In the genomic region with DNA sequence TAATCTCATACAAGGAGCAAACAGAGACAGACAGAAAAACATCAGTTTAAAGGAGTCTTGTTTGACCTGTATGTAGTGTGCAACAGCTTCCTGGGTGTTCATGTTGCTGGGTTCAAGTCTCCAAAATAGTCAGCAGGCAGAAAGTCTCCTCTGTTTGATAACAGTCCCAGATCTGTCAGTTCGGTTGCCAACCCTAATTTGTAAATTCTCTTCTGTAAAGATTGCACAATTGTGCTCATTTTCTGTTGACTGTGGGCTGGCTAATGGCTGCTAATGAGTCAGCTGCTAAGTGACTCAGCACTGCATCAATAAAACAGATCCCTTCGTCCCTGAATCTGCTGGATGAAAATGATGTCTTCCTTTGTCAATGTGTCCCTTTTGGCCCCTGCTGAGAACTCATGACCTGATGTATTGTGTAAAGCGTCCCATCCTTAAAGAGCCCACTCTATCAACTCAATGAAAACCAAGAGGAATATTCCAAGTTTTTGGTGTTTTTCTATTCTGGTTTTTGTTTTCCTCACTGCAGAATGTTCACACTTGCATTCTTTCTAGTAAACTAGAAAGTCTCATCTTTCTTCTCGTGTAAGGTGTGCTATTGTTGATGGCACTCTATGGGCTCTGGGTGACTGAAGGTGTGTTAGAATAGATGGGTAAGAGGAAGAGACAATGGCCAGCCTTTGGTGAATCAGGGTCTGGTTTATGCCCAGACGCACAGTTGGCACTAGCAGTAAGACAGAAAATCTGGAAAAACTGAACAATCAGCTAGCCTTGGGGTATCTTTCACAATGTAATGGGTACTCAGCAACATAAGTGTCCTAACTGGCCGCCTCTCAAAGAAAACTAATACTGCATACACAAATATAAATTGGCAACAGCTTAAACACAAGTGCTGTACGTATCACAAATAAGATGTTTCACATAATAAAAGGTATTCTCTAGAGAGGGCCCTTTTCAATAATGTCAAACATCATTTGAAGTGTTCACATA, we compare ENCODE assay signal across 1 cellular context.
TF ChIP-seq lines count a peak whose summit lies in the region.

No MANE protein-coding gene starts in this region.

TF ChIP-seq in HEK293, 187 proteins besides CTCF, POLR2A, EP300 and RAD21 (continued from another document):
- TF ChIP-seq PRDM2 (tag by site-specific recombination; IDR thresholded peaks at IDR 0.05; ENCODE audit: borderline replicate concordance) (no peak), KLF1 (tag by site-specific recombination; IDR thresholded peaks at IDR 0.05) (no peak), ZNF639 (tag by site-specific recombination; IDR thresholded peaks at IDR 0.05) (peak; percentile 97), ZBTB20 (tag by site-specific recombination; IDR thresholded peaks at IDR 0.05) (peak; percentile 74), ZNF664 (tag by site-specific recombination; IDR thresholded peaks at IDR 0.05) (peak; percentile 97), TSHZ1 (tag by site-specific recombination; IDR thresholded peaks at IDR 0.05; ENCODE audit: borderline replicate concordance) (peak; percentile 95), ZNF354C (tag by site-specific recombination; IDR thresholded peaks at IDR 0.05; ENCODE audit: borderline replicate concordance, low read depth) (no peak), ZNF677 (tag by site-specific recombination; IDR thresholded peaks at IDR 0.05) (no peak), ZNF112 (tag by site-specific recombination; IDR thresholded peaks at IDR 0.05) (no peak), ZNF548 (tag by site-specific recombination; IDR thresholded peaks at IDR 0.05) (no peak), ZNF184 (tag by site-specific recombination; IDR thresholded peaks at IDR 0.05) (peak; percentile 96), MEIS1 (CRISPR knock-in tag; IDR thresholded peaks at IDR 0.05; ENCODE audit: borderline replicate concordance) (no peak), ZNF701 (tag by site-specific recombination; IDR thresholded peaks at IDR 0.05) (no peak), ZNF155 (tag by site-specific recombination; IDR thresholded peaks at IDR 0.05) (peak; percentile 84; the same call in 1 of the 2 replicates), OSR2 (tag by site-specific recombination; IDR thresholded peaks at IDR 0.05) (peak; percentile 67), ZNF146 (tag by site-specific recombination; IDR thresholded peaks at IDR 0.05) (0 out of 2 replicates have a peak, but pooled peaks have one; percentile 15), ZSCAN23 (tag by site-specific recombination; IDR thresholded peaks at IDR 0.05) (peak; percentile 94), TRIM28 (IDR thresholded peaks at IDR 0.05; ENCODE audit: borderline replicate concordance, low read length) (peak; percentile 69; the same call in 1 of the 2 replicates), ZNF776 (tag by site-specific recombination; IDR thresholded peaks at IDR 0.05; ENCODE audit: borderline replicate concordance) (no peak), ZBTB17 (tag by site-specific recombination; IDR thresholded peaks at IDR 0.05) (peak; percentile 93)
- TF ChIP-seq, protein P1, sequence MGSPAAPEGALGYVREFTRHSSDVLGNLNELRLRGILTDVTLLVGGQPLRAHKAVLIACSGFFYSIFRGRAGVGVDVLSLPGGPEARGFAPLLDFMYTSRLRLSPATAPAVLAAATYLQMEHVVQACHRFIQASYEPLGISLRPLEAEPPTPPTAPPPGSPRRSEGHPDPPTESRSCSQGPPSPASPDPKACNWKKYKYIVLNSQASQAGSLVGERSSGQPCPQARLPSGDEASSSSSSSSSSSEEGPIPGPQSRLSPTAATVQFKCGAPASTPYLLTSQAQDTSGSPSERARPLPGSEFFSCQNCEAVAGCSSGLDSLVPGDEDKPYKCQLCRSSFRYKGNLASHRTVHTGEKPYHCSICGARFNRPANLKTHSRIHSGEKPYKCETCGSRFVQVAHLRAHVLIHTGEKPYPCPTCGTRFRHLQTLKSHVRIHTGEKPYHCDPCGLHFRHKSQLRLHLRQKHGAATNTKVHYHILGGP (tag by site-specific recombination; IDR thresholded peaks at IDR 0.05): no peak; the same call in 1 of the 2 replicates
- TF ChIP-seq, protein P2, sequence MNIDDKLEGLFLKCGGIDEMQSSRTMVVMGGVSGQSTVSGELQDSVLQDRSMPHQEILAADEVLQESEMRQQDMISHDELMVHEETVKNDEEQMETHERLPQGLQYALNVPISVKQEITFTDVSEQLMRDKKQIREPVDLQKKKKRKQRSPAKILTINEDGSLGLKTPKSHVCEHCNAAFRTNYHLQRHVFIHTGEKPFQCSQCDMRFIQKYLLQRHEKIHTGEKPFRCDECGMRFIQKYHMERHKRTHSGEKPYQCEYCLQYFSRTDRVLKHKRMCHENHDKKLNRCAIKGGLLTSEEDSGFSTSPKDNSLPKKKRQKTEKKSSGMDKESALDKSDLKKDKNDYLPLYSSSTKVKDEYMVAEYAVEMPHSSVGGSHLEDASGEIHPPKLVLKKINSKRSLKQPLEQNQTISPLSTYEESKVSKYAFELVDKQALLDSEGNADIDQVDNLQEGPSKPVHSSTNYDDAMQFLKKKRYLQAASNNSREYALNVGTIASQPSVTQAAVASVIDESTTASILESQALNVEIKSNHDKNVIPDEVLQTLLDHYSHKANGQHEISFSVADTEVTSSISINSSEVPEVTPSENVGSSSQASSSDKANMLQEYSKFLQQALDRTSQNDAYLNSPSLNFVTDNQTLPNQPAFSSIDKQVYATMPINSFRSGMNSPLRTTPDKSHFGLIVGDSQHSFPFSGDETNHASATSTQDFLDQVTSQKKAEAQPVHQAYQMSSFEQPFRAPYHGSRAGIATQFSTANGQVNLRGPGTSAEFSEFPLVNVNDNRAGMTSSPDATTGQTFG (tag by site-specific recombination; IDR thresholded peaks at IDR 0.05; ENCODE audit: borderline replicate concordance): no peak
- TF ChIP-seq, protein P3, sequence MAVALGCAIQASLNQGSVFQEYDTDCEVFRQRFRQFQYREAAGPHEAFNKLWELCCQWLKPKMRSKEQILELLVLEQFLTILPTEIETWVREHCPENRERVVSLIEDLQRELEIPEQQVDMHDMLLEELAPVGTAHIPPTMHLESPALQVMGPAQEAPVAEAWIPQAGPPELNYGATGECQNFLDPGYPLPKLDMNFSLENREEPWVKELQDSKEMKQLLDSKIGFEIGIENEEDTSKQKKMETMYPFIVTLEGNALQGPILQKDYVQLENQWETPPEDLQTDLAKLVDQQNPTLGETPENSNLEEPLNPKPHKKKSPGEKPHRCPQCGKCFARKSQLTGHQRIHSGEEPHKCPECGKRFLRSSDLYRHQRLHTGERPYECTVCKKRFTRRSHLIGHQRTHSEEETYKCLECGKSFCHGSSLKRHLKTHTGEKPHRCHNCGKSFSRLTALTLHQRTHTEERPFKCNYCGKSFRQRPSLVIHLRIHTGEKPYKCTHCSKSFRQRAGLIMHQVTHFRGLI (tag by site-specific recombination; IDR thresholded peaks at IDR 0.05): peak; percentile 58; the same call in 1 of the 2 replicates
- TF ChIP-seq, protein P4, sequence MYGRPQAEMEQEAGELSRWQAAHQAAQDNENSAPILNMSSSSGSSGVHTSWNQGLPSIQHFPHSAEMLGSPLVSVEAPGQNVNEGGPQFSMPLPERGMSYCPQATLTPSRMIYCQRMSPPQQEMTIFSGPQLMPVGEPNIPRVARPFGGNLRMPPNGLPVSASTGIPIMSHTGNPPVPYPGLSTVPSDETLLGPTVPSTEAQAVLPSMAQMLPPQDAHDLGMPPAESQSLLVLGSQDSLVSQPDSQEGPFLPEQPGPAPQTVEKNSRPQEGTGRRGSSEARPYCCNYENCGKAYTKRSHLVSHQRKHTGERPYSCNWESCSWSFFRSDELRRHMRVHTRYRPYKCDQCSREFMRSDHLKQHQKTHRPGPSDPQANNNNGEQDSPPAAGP (tag by site-specific recombination; IDR thresholded peaks at IDR 0.05): peak; percentile 96
TF ChIP-seq in HEK293: peak in this region for 77.
